1 cellular context compared by ENCODE assay signal in genomic region chr2:145530653-145531052, GRCh38.
TF ChIP-seq lines count a peak whose summit lies in the region.

No MANE protein-coding gene starts in this region.

TF ChIP-seq in HepG2, 621 proteins besides CTCF, POLR2A, EP300 and RAD21 (continued from another document):
- no peak for TF ChIP-seq ZHX2 (IDR thresholded peaks at IDR 0.05; ENCODE audit: low read depth)
- TF ChIP-seq ZHX2 (CRISPR knock-in tag; IDR thresholded peaks at IDR 0.05; ENCODE audit: borderline replicate concordance) = no peak
- no peak for TF ChIP-seq ZNF546 (CRISPR knock-in tag; conservative IDR thresholded peaks at IDR 0.05)
- TF ChIP-seq ZSCAN22 (CRISPR knock-in tag; IDR thresholded peaks at IDR 0.05) = no peak
